1 cellular context compared by ENCODE assay signal in genomic region chrX:18630956-18631355, GRCh38.
TF ChIP-seq lines count a peak whose summit lies in the region.

No MANE protein-coding gene starts in this region.

TF ChIP-seq in HepG2, 621 proteins besides CTCF, POLR2A, EP300 and RAD21 (continued from another document):
- peak; percentile 75; the same call in 1 of the 2 replicates for TF ChIP-seq HMG20A (CRISPR knock-in tag; IDR thresholded peaks at IDR 0.05; ENCODE audit: borderline replicate concordance)
